Comparison of ENCODE assay signal across 11 cellular contexts in genomic region chr3:14146381-14147062, GRCh38. TPM values are rescaled to one million over a fixed set of nuclear protein-coding genes. Genes with fewer than 3 reads are reported as not detected.
DNase-seq lines count a peak whose midpoint lies in the region; TF ChIP-seq lines count a peak whose summit lies in the region.
"Had no signal": no experiment of that assay in that cellular context is flagged by ENCODE, and none has a peak within 500 bp of the region (broad histone marks: within the 10 kb centered on the region; RNA-seq: fewer than 3 reads in every experiment).

No MANE protein-coding gene starts in this region.

- no peak overlapping the region for H3K4me2 ChIP-seq in mesenchymal stem cell (ENCODE audit: low read length, poor library complexity, severe bottlenecking)

- no peak overlapping the region for H3K4ac ChIP-seq in mesenchymal stem cell (ENCODE audit: low read depth in 1 of 2, low read length in 2 of 2)

- H3K79me1 ChIP-seq in mesenchymal stem cell (replicated peaks; ENCODE audit: low read length, poor library complexity, severe bottlenecking), result peaks cover 16% of the 10 kb centered on the region

- no peak overlapping the region for H3K4me3 ChIP-seq in mesenchymal stem cell (ENCODE audit: insufficient read depth in 1 of 2, low read depth in 1 of 2, low read length in 2 of 2)
- no peak overlapping the region for H3K4me3 ChIP-seq in thyroid gland (replicated peaks in 1 of 3)

- TF ChIP-seq POLR2A in thyroid gland (IDR thresholded peaks at IDR 0.05), result no peak

- peaks cover 84% of the 10 kb centered on the region for H3K36me3 Mint-ChIP-seq in activated T-cell treated with anti-CD3 and anti-CD28 coated beads, Interleukin-2, amount 50 U/mL, for 24 hours (ENCODE audit: low read depth)

- H3K27ac Mint-ChIP-seq in activated T-cell treated with anti-CD3 and anti-CD28 coated beads, Interleukin-2, amount 50 U/mL, for 24 hours, result peak overlapping the region; percentile 87

- H3K18ac ChIP-seq in mesenchymal stem cell (ENCODE audit: low read depth in 1 of 2, low read length in 2 of 2), result no peak overlapping the region

- WGBS in mesenchymal stem cell, result 94% methylated on average over 10 of the region's 10 CpGs
- 95 to 96% methylated on average over 10 of the region's 10 CpGs for WGBS in thyroid gland, 2 donors

- H2BK5ac ChIP-seq in mesenchymal stem cell (ENCODE audit: low read depth, low read length, poor library complexity, severe bottlenecking), result no peak overlapping the region

- H3K27me3 ChIP-seq in mesenchymal stem cell (ENCODE audit: control insufficient read depth in 1 of 2, insufficient read depth in 1 of 2, low read length in 2 of 2) (no peaks in the 10 kb centered on the region), thyroid gland (no peaks in the 10 kb centered on the region)

- H2BK15ac ChIP-seq in mesenchymal stem cell (ENCODE audit: low read depth, poor library complexity, severe bottlenecking), result no peak overlapping the region

- peaks cover 44% of the 10 kb centered on the region for H3K4me1 Mint-ChIP-seq in activated T-cell treated with anti-CD3 and anti-CD28 coated beads, Interleukin-2, amount 50 U/mL, for 24 hours (ENCODE audit: low read depth)

- no peak for DNase-seq in activated T-cell treated with anti-CD3 and anti-CD28 coated beads, Interleukin-2, amount 50 U/mL, for 24 hours
- DNase-seq in activated T-cell treated with anti-CD3 and anti-CD28 coated beads, Interleukin-2, amount 50 U/mL, for 48 hours, result no peak
- DNase-seq in mesenchymal stem cell (no peak), thyroid gland (no peak), NCI-H1048 (lab: John Stamatoyannopoulos, UW) (no peak), Ammon's horn (ENCODE audit: low spot score) (no peak), NCI-H1417 (lab: John Stamatoyannopoulos, UW) (no peak)
- DNase-seq: activated naive CD4-positive, alpha-beta T cell treated with anti-CD3 and anti-CD28 coated beads for 36 hours; NCI-H1092 had no signal

- no peak overlapping the region for H4K8ac ChIP-seq in mesenchymal stem cell (ENCODE audit: low read length)

- no peaks in the 10 kb centered on the region for H3K9me3 Mint-ChIP-seq in activated T-cell treated with anti-CD3 and anti-CD28 coated beads, Interleukin-2, amount 50 U/mL, for 24 hours
- H3K9me3 Mint-ChIP-seq: activated naive CD4-positive, alpha-beta T cell treated with anti-CD3 and anti-CD28 coated beads for 36 hours had no signal

- H3K36me3 ChIP-seq in mesenchymal stem cell (ENCODE audit: control insufficient read depth in 1 of 2, insufficient read depth in 2 of 2, low read depth in 1 of 2, low read length in 2 of 2) (peaks cover 59 to 70% of the 10 kb centered on the region in 2 experiments), thyroid gland (peaks cover 14 to 28% of the 10 kb centered on the region in 2 donors)

- no peak overlapping the region for H2BK120ac ChIP-seq in mesenchymal stem cell (ENCODE audit: low read depth, low read length)

- peak overlapping the region; percentile 95 for H3K9ac ChIP-seq in mesenchymal stem cell (ENCODE audit: low read length)
- H3K9ac ChIP-seq: parathyroid adenoma had no signal

- no peak overlapping the region for H2AFZ ChIP-seq in mesenchymal stem cell (ENCODE audit: low read depth, low read length)
- H2AFZ ChIP-seq: parathyroid adenoma had no signal

- H3K14ac ChIP-seq in mesenchymal stem cell (ENCODE audit: low read length in 2 of 2), result no peak overlapping the region

- peaks cover 31% of the 10 kb centered on the region for H3K4me1 ChIP-seq in mesenchymal stem cell (ENCODE audit: control insufficient read depth, insufficient read depth, low read depth, low read length)
- H3K4me1 ChIP-seq in thyroid gland, result peaks cover 23 to 42% of the 10 kb centered on the region in 2 donors
- H3K4me1 ChIP-seq: parathyroid adenoma had no signal

- H3K27me3 Mint-ChIP-seq in activated T-cell treated with anti-CD3 and anti-CD28 coated beads, Interleukin-2, amount 50 U/mL, for 24 hours, result no peaks in the 10 kb centered on the region

- no peak for TF ChIP-seq CTCF in thyroid gland (IDR thresholded peaks at IDR 0.05)

- no peak overlapping the region for H3K4me3 Mint-ChIP-seq in activated T-cell treated with anti-CD3 and anti-CD28 coated beads, Interleukin-2, amount 50 U/mL, for 24 hours
- H3K4me3 Mint-ChIP-seq: activated naive CD4-positive, alpha-beta T cell treated with anti-CD3 and anti-CD28 coated beads for 36 hours had no signal

- H3K27ac ChIP-seq in angular gyrus (ENCODE audit: low read depth, low read length), result peak overlapping the region; percentile 75
- H3K27ac ChIP-seq in mesenchymal stem cell (ENCODE audit: low read length, poor library complexity, severe bottlenecking), result no peak overlapping the region
- peak overlapping the region in 2 of 3 donors; percentile 95 for H3K27ac ChIP-seq in thyroid gland
- H3K27ac ChIP-seq: parathyroid adenoma had no signal

- no peak overlapping the region for H2BK12ac ChIP-seq in mesenchymal stem cell (ENCODE audit: low read length in 2 of 2)

- H3K9me3 ChIP-seq in mesenchymal stem cell (ENCODE audit: control insufficient read depth, low read length), result no peaks in the 10 kb centered on the region
- H3K9me3 ChIP-seq in thyroid gland, result no peaks in the 10 kb centered on the region

- intact Hi-C loops in thyroid gland (cut with DNase I), result no loop called here

- no peak overlapping the region for H4K91ac ChIP-seq in mesenchymal stem cell (ENCODE audit: low read length)

- H3K23ac ChIP-seq in mesenchymal stem cell (ENCODE audit: low read length in 2 of 2), result no peak overlapping the region

- peak overlapping the region; percentile 37 for H2AK5ac ChIP-seq in mesenchymal stem cell (ENCODE audit: low read length, severe bottlenecking)

RNA-seq across cellular contexts. Expression of gene TMEM43, which starts 21.7 kb away (rescaled TPM):
- 59.7 TPM for polyA plus RNA-seq in mesenchymal stem cell (2013, experiment 1 of 2)
- 60.6 TPM for polyA plus RNA-seq in mesenchymal stem cell (2013, experiment 2 of 2)
- total RNA-seq in thyroid gland, result 100 to 1,000 TPM in 1 of 4 donors, 10 to 100 TPM in 3; 69.6 to 109 (median 90.3) TPM

RNA-seq across cellular contexts. Expression of gene CHCHD4, which starts 21.9 kb away (rescaled TPM):
- polyA plus RNA-seq in mesenchymal stem cell (2013, experiment 1 of 2), result 8.1 TPM
- 8.2 TPM for polyA plus RNA-seq in mesenchymal stem cell (2013, experiment 2 of 2)
- total RNA-seq in thyroid gland, result 10 to 100 TPM; 15.1 to 20.2 (median 16.0) TPM

RNA-seq across cellular contexts. Expression of gene XPC, which starts 31.9 kb away (rescaled TPM):
- polyA plus RNA-seq in mesenchymal stem cell (2013, experiment 1 of 2), result 16.7 TPM
- polyA plus RNA-seq in mesenchymal stem cell (2013, experiment 2 of 2), result 16.5 TPM
- 10 to 100 TPM; 53.4 to 69.3 (median 60.8) TPM for total RNA-seq in thyroid gland

RNA-seq across cellular contexts. Expression of gene LSM3, which starts 32.1 kb away (rescaled TPM):
- 14.3 TPM for polyA plus RNA-seq in mesenchymal stem cell (2013, experiment 1 of 2)
- polyA plus RNA-seq in mesenchymal stem cell (2013, experiment 2 of 2), result 14.7 TPM
- total RNA-seq in thyroid gland, result 10 to 100 TPM in 3 of 4 donors, 1 to 10 TPM in 1; 9.9 to 15.6 (median 15.3) TPM
